In the genomic region with DNA sequence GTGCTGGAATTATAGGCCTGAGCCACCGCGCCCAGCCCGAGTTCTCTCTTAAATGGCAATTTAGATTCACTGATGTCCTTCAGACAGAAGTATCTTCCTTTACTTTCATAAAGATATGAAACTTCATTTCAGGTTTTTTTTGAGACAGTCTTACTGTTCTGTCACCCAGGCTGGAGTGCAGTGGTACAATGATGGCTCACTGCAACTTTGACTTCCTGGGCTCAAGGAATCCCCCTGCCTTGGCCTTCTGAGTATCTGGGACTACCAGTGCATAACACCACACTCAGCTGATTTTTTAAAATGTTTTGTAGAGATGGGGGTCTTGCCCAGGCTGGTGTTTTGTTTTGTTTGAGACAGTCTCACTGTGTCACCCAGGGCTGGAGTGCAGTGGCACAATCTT, we compare ENCODE assay signal across 16 cellular contexts. TPM values are rescaled to one million over a fixed set of nuclear protein-coding genes. Genes with fewer than 3 reads are reported as not detected.
DNase-seq lines count a peak whose midpoint lies in the region; ATAC-seq and TF ChIP-seq lines count a peak whose summit lies in the region.
"Had no signal": no experiment of that assay in that cellular context is flagged by ENCODE, and none has a peak within 500 bp of the region (broad histone marks: within the 10 kb centered on the region; RNA-seq: fewer than 3 reads in every experiment).

No MANE protein-coding gene starts in this region.

- no peaks in the 10 kb centered on the region for H3K9me2 ChIP-seq in OCI-LY7 (ENCODE audit: insufficient read depth, low read length)

- TF ChIP-seq CTCF in OCI-LY7 (conservative IDR thresholded peaks at IDR 0.05; ENCODE audit: low read length) (no peak), coronary artery (IDR thresholded peaks at IDR 0.05) (no peak)

- CTCF ChIA-PET in OCI-LY7 (lab: Charles Lee; ENCODE audit: unreplicated experiment), result no interaction called here

- H3K27ac ChIP-seq in OCI-LY7 (ENCODE audit: low read depth, low read length, poor library complexity, severe bottlenecking), result peak overlapping the region; percentile 18
- H3K27ac ChIP-seq in coronary artery, result no peak overlapping the region

- no peak overlapping the region for H2AFZ ChIP-seq in OCI-LY7 (ENCODE audit: low read length)

- H3K79me2 ChIP-seq in OCI-LY7 (ENCODE audit: insufficient read depth, low read depth, low read length), result no peaks in the 10 kb centered on the region

- H4K20me1 ChIP-seq in OCI-LY7 (ENCODE audit: insufficient read depth, low read length), result no peaks in the 10 kb centered on the region

- ATAC-seq in GM18499 (IDR thresholded peaks at IDR 0.05; ENCODE audit: insufficient read depth, unreplicated experiment) (peak; percentile 73), GM21423 (IDR thresholded peaks at IDR 0.05; ENCODE audit: unreplicated experiment) (peak; percentile 92), sciatic nerve (no peak)
- ATAC-seq: PC-3 had no signal

- no TSS peak for BruUV-seq in OCI-LY7 (replicated peaks; lab: Mats Ljungman, UMichigan)

- H3K36me3 ChIP-seq in OCI-LY7 (ENCODE audit: insufficient read depth, low read length), result peaks cover 71% of the 10 kb centered on the region

- H3K4me1 ChIP-seq in OCI-LY7 (ENCODE audit: insufficient read depth, low read length, poor library complexity, severe bottlenecking), result peaks cover 9% of the 10 kb centered on the region

- no peak overlapping the region for H3K4me2 ChIP-seq in OCI-LY7 (ENCODE audit: low read length)

- DNase-seq in OCI-LY7 (ENCODE audit: low spot score) (peak; percentile 40), sciatic nerve (ENCODE audit: low spot score) (peak; percentile 26), NCI-H226 (no peak), head of caudate nucleus (no peak), coronary artery (ENCODE audit: low spot score) (no peak), NCI-H2081 treated with DMSO at 0.1 percent for 48 hours (lab: John Stamatoyannopoulos, UW) (no peak)
- DNase-seq: CD8-positive, alpha-beta memory T cell; DMS 273 treated with DMSO at 0.1 percent for 48 hours; EL; NCI-H1417 treated with DMSO at 0.1 percent for 48 hours; NCI-H2081; NCI-H2227 treated with DMSO at 0.1 percent for 48 hours; NCI-H526 treated with DMSO at 0.1 percent for 48 hours; PC-3 had no signal

- no peaks in the 10 kb centered on the region for H3K9me3 ChIP-seq in OCI-LY7 (ENCODE audit: low read length)

- intact Hi-C loops in OCI-LY7 (cut with micrococcal nuclease; ENCODE audit: unreplicated experiment) (no loop called here), sciatic nerve (cut with DNase I) (no loop called here), head of caudate nucleus (cut with DNase I) (no loop called here)

- POLR2A ChIA-PET in OCI-LY7 (lab: Charles Lee), result no interaction called here

- H3K4me3 ChIP-seq in OCI-LY7 (ENCODE audit: low read depth, low read length, poor library complexity, severe bottlenecking), result no peak overlapping the region
- no peak overlapping the region for H3K4me3 ChIP-seq in coronary artery

RNA-seq across cellular contexts. Expression of a gene that starts 13.2 kb away (rescaled TPM):
- total RNA-seq in OCI-LY7 (2014; rRNA removed; shearing (Covaris generic)), result 51.9 and 54.0 TPM in 2 replicates
- 102 and 105 TPM in 2 replicates for total RNA-seq in OCI-LY7 (2022)
- 163 TPM for total RNA-seq in sciatic nerve

RNA-seq across cellular contexts. Expression of a gene that starts 13.3 kb away (rescaled TPM):
- 52.0 and 54.5 TPM in 2 replicates for total RNA-seq in OCI-LY7 (2014; rRNA removed; shearing (Covaris generic))
- 88.3 and 95.2 TPM in 2 replicates for total RNA-seq in OCI-LY7 (2022)
- 16.0 TPM for total RNA-seq in sciatic nerve

Comparison
In these comparisons a context has a peak if more than half of its experiments do, and no peak if none do; other contexts are left out.
1. DNase-seq: peak in OCI-LY7 (single experiment) and sciatic nerve (single experiment); none in NCI-H226 (single experiment), head of caudate nucleus (0 of 42), coronary artery (single experiment) and NCI-H2081 treated with DMSO at 0.1 percent for 48 hours (single experiment).